Comparison of ENCODE assay signal across 8 cellular contexts in genomic region chr15:44426975-44427755, GRCh38. TPM values are rescaled to one million over a fixed set of nuclear protein-coding genes. Genes with fewer than 3 reads are reported as not detected.
A peak's percentile ranks its signal among the peaks of the same experiment; 100 is the strongest.
DNase-seq lines count a peak whose midpoint lies in the region; FAIRE-seq and TF ChIP-seq lines count a peak whose summit lies in the region.

Gene CTDSPL2 (plus strand): TSS chr15:44427629. CDS start chr15:44459015, 31,386 bp downstream.

- H3K9me3 Mint-ChIP-seq in HFFc6, result no peaks in the 10 kb centered on the region
- no peaks in the 10 kb centered on the region for H3K9me3 Mint-ChIP-seq in activated naive CD4-positive, alpha-beta T cell treated with anti-CD3 and anti-CD28 coated beads for 36 hours

- peaks cover 24 to 29% of the 10 kb centered on the region in 2 experiments for H3K4me1 ChIP-seq in neutrophil (ENCODE audit: control insufficient read depth in 1 of 2, insufficient read depth in 1 of 2, low read depth in 1 of 2, low read length in 1 of 2)

- H3K4me3 ChIP-seq in GM08714 (ENCODE audit: low read length), result peak within 1 kb of the TSS; percentile 83
- H3K4me3 ChIP-seq in neutrophil (ENCODE audit: low read depth in 1 of 2, low read length in 1 of 2), result peak within 1 kb of the TSS; percentile 96 to 99

- no peak for FAIRE-seq in frontal cortex (lab: Jason Lieb, UNC)

- no peaks in the 10 kb centered on the region for H3K9me3 ChIP-seq in neutrophil

- peaks cover 5% of the 10 kb centered on the region for H3K36me3 Mint-ChIP-seq in HFFc6 (ENCODE audit: low read depth)
- peaks cover 23% of the 10 kb centered on the region for H3K36me3 Mint-ChIP-seq in activated naive CD4-positive, alpha-beta T cell treated with anti-CD3 and anti-CD28 coated beads for 36 hours (ENCODE audit: low read depth)

- H3K27me3 Mint-ChIP-seq in HFFc6 (ENCODE audit: insufficient read depth), result peaks cover 2% of the 10 kb centered on the region; the same call in 1 of the 2 replicates
- no peaks in the 10 kb centered on the region for H3K27me3 Mint-ChIP-seq in activated naive CD4-positive, alpha-beta T cell treated with anti-CD3 and anti-CD28 coated beads for 36 hours (ENCODE audit: low read depth)

- no peaks in the 10 kb centered on the region for H3K27me3 ChIP-seq in neutrophil

- H3K4me3 Mint-ChIP-seq in HFFc6, result peak within 1 kb of the TSS; percentile 96
- peak within 1 kb of the TSS; percentile 98 for H3K4me3 Mint-ChIP-seq in activated naive CD4-positive, alpha-beta T cell treated with anti-CD3 and anti-CD28 coated beads for 36 hours

- peak within 1 kb of the TSS; percentile 99 for H3K27ac ChIP-seq in neutrophil
- H3K27ac ChIP-seq in substantia nigra (ENCODE audit: low read depth, low read length, poor library complexity, severe bottlenecking), result peak within 1 kb of the TSS; percentile 92

- peak; percentile 97 for DNase-seq in HFFc6
- DNase-seq in NAMALWA (ENCODE audit: low spot score), result peak; percentile 96
- DNase-seq in SK-N-DZ (ENCODE audit: low spot score), result peak; percentile 99
- peak; percentile 97 for DNase-seq in activated naive CD4-positive, alpha-beta T cell treated with anti-CD3 and anti-CD28 coated beads for 36 hours
- DNase-seq in frontal cortex (ENCODE audit: low spot score in 2 of 2), result peak; percentile 79 to 89
- peak; percentile 81 to 98 (median 96) for DNase-seq in substantia nigra (lab: John Stamatoyannopoulos, UW)

- intact Hi-C loops in activated naive CD4-positive, alpha-beta T cell treated with anti-CD3 and anti-CD28 coated beads for 36 hours (cut with micrococcal nuclease), result loop anchor here (1.0 to 10.0 kb wide), 12 partner anchors 41 to 1208 kb away; partner anchors contain the start of genes EIF3J, FRMD5, GOLM2 and MFAP1

- peaks cover 30% of the 10 kb centered on the region for H3K4me1 Mint-ChIP-seq in HFFc6 (ENCODE audit: low read depth)
- H3K4me1 Mint-ChIP-seq in activated naive CD4-positive, alpha-beta T cell treated with anti-CD3 and anti-CD28 coated beads for 36 hours (ENCODE audit: low read depth), result peaks cover 41% of the 10 kb centered on the region

- peak within 1 kb of the TSS; percentile 100 for H3K27ac Mint-ChIP-seq in HFFc6
- H3K27ac Mint-ChIP-seq in activated naive CD4-positive, alpha-beta T cell treated with anti-CD3 and anti-CD28 coated beads for 36 hours, result peak within 1 kb of the TSS; percentile 100

- H3K36me3 ChIP-seq in neutrophil, result no peaks in the 10 kb centered on the region

- CTCF ChIA-PET in activated naive CD4-positive, alpha-beta T cell treated with anti-CD3 and anti-CD28 coated beads for 36 hours (lab: Charles Lee), result interaction anchor here (0.6 to 3.1 kb wide), 10 partner anchors 9 to 437 kb away, joined by 3 to 15 read pairs (median 4); partner anchors contain the start of gene GOLM2

- TF ChIP-seq CTCF in HFFc6 (IDR thresholded peaks at IDR 0.05) (peak; percentile 72), neutrophil (IDR thresholded peaks at IDR 0.05) (peak; percentile 70)

RNA-seq across cellular contexts. Expression of gene CTDSPL2, which starts in this region (rescaled TPM):
- 10 to 100 TPM; 19.8 to 32.7 (median 30.6) TPM for total RNA-seq in HFFc6 (2021; fragmentation: NEBNext Ultra II Directional; extraction: Animal tissue kit (Norgen Biotek cat#: 25700))
- 44.5 and 74.0 TPM in 2 replicates for polyA plus RNA-seq in SK-N-DZ (2014; cell fraction: cytosol; rRNA removed)
- 26.4 and 37.0 TPM in 2 replicates for polyA plus RNA-seq in SK-N-DZ (2014; cell fraction: nucleus; rRNA removed)
- total RNA-seq in activated naive CD4-positive, alpha-beta T cell treated with anti-CD3 and anti-CD28 coated beads for 36 hours, result 10 to 100 TPM; 61.8 to 63.7 TPM
- total RNA-seq in frontal cortex, result 117 TPM

Comparison
In these comparisons a context has a peak if more than half of its experiments do, and no peak if none do; other contexts are left out.
1. Peak in every context shown above with its lines: DNase-seq, H3K4me3 ChIP-seq and H3K27ac ChIP-seq.